Comparison of ENCODE assay signal across 16 cellular contexts in the genomic region with DNA sequence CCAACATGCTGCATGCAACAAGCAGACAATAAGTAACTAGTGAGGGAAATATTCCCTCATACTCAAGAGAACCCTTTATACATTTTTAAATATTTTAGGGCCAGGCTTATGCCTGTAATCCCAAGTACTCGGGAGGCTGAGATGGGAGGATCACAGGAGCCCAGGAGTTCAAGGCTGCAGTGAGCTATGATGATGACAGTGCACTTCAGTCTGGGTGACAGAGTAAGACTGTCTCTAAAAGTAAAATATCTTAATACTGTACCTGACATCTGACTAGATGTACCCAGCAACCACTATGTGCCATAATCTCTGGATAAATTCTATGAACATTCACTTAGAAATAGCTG. TPM values are rescaled to one million over a fixed set of nuclear protein-coding genes. Genes with fewer than 3 reads are reported as not detected.
DNase-seq lines count a peak whose midpoint lies in the region; ATAC-seq, FAIRE-seq and TF ChIP-seq lines count a peak whose summit lies in the region.
"Had no signal": no experiment of that assay in that cellular context is flagged by ENCODE, and none has a peak within 500 bp of the region (broad histone marks: within the 10 kb centered on the region; RNA-seq: fewer than 3 reads in every experiment).

No MANE protein-coding gene starts in this region.

- RAD21 ChIA-PET in GM12878 (lab: Charles Lee; ENCODE audit: unreplicated experiment): interaction anchor here (1.0 to 2.7 kb wide), 14 partner anchors 9 to 1008 kb away, joined by 3 to 19 read pairs (median 4); no protein-coding TSS in a partner anchor

- ATAC-seq in IMR-90 (ENCODE audit: low read depth): no peak; the same call in 1 of the 2 replicates
- no peak for ATAC-seq in GM12878
- no peak for ATAC-seq in GM21423 (IDR thresholded peaks at IDR 0.05; ENCODE audit: unreplicated experiment)

- H2BK5ac ChIP-seq in IMR-90 (ENCODE audit: low read depth, low read length, poor library complexity, severe bottlenecking): peak overlapping the region; percentile 63

- TF ChIP-seq RAD21 in IMR-90 (IDR thresholded peaks at IDR 0.05; ENCODE audit: low read length) (no peak), GM12878 (IDR thresholded peaks at IDR 0.05; ENCODE audit: insufficient read depth, low read depth, low read length) (no peak)

- DNase-seq in T-helper 1 cell (no peak), IMR-90 (no peak), GM12878 (ENCODE audit: low read depth, low spot score) (no peak), osteoblast (ENCODE audit: insufficient read length, low spot score, missing footprints) (no peak), NCI-H1048 (lab: John Stamatoyannopoulos, UW) (no peak), DMS114 treated with DMSO at 0.1 percent for 48 hours (lab: John Stamatoyannopoulos, UW; ENCODE audit: unreplicated experiment) (no peak)
- DNase-seq: 8988T; activated effector memory CD4-positive, alpha-beta T cell treated with anti-CD3 and anti-CD28 coated beads, Interleukin-2, amount 50 U/mL, for 16 hours; DMS 273 treated with DMSO at 0.1 percent for 48 hours; GOT3; sigmoid colon had no signal

- H3K4me3 ChIP-seq in IMR-90 (ENCODE audit: insufficient read depth, low read depth, low read length) (no peak overlapping the region), GM12878 (0 out of 2 replicates have a peak overlapping the region, but pooled peaks have one; percentile 58), osteoblast (ENCODE audit: insufficient read depth, low read length) (no peak overlapping the region)
- H3K4me3 ChIP-seq: sigmoid colon had no signal

- H4K8ac ChIP-seq in IMR-90 (ENCODE audit: low read depth in 2 of 2, low read length in 2 of 2): no peak overlapping the region

- H3K23ac ChIP-seq in IMR-90 (ENCODE audit: low read depth, low read length): no peak overlapping the region

- 0 out of 2 replicates have a peak overlapping the region, but pooled peaks have one; percentile 9 for H3K4ac ChIP-seq in IMR-90 (ENCODE audit: low read depth, low read length)

- peak overlapping the region; percentile 60 for H3K4me3 Mint-ChIP-seq in T-helper 1 cell treated with Interleukin-12 subunit alpha and Interleukin-12 subunit beta and Interleukin-4 antibody, amounts not matched to agents 30 μg/mL and 1 μg/mL, for 36 hours

- H4K5ac ChIP-seq in IMR-90 (ENCODE audit: low read depth, low read length): no peak overlapping the region

- CTCF ChIA-PET in IMR-90 (lab: Yijun Ruan, JAX) (interaction anchor here (0.6 to 1.3 kb wide), 4 partner anchors 9 to 204 kb away, joined by 3 to 4 read pairs (median 4); no protein-coding TSS in a partner anchor), GM12878 (lab: Yijun Ruan, JAX) (interaction anchor here (0.6 to 4.5 kb wide), 19 partner anchors 9 to 547 kb away, joined by 3 to 41 read pairs (median 5); a partner anchor contains a TSS)

- H3K79me2 ChIP-seq in GM12878 (ENCODE audit: control insufficient read depth, insufficient read depth, low read length) (peaks cover 26% of the 10 kb centered on the region), osteoblast (ENCODE audit: insufficient read depth, low read length) (peaks cover 37% of the 10 kb centered on the region)

- H2BK15ac ChIP-seq in IMR-90 (ENCODE audit: low read depth, low read length): no peak overlapping the region

- dilution Hi-C loops in IMR-90 (cut with HindIII; ENCODE audit: low sequenced_read_pairs, unreplicated experiment): no loop called here

- no peak overlapping the region for H3K14ac ChIP-seq in IMR-90 (replicated peaks; ENCODE audit: low read depth, low read length)

- no CpG with 5 or more reads among the region's 1 CpG for WGBS in IMR-90 (ENCODE audit: extremely low coverage in 2 of 2, insufficient read length in 1 of 2), 2 experiments
- WGBS in GM12878 (ENCODE audit: insufficient coverage, insufficient replicate concordance, low lambda C conversion rate, missing lambda C conversion rate): 54% methylated on average over 1 of the region's 1 CpG

- H4K20me1 ChIP-seq in IMR-90 (ENCODE audit: insufficient read depth, low read length) (peaks cover 7% of the 10 kb centered on the region; the same call in 1 of the 2 replicates), GM12878 (ENCODE audit: control insufficient read depth, insufficient read depth) (no peaks in the 10 kb centered on the region), osteoblast (ENCODE audit: insufficient read depth, low read length) (no peaks in the 10 kb centered on the region)

- no peaks in the 10 kb centered on the region for H3K9me3 ChIP-seq in IMR-90 (ENCODE audit: control insufficient read depth, insufficient read depth, low read length)
- H3K9me3 ChIP-seq in GM12878 (replicated peaks; ENCODE audit: control insufficient read depth, insufficient read depth, low read length): no peaks in the 10 kb centered on the region
- H3K9me3 ChIP-seq in osteoblast (ENCODE audit: low read depth, low read length): no peaks in the 10 kb centered on the region
- H3K9me3 ChIP-seq: sigmoid colon, thoracic aorta had no signal

- no peak for TF ChIP-seq POLR2A in IMR-90 (IDR thresholded peaks at IDR 0.05; ENCODE audit: low read depth, low read length)
- no peak for TF ChIP-seq POLR2A in GM12878 (IDR thresholded peaks at IDR 0.05; ENCODE audit: low read depth, low read length)

- TF ChIP-seq EP300 in GM12878 (IDR thresholded peaks at IDR 0.05; ENCODE audit: borderline replicate concordance in 1 of 2, control insufficient read depth in 1 of 2, low read depth in 2 of 2, low read length in 2 of 2): no peak

- H2BK20ac ChIP-seq in IMR-90 (ENCODE audit: low read depth, low read length): no peak overlapping the region

- H3K27me3 Mint-ChIP-seq in T-helper 1 cell treated with Interleukin-12 subunit alpha and Interleukin-12 subunit beta and Interleukin-4 antibody, amounts not matched to agents 30 μg/mL and 1 μg/mL, for 36 hours (ENCODE audit: low read depth): no peaks in the 10 kb centered on the region

- BruUV-seq in IMR-90 (replicated peaks; lab: Mats Ljungman, UMichigan) (no TSS peak), GM12878 (replicated peaks; lab: Mats Ljungman, UMichigan) (no TSS peak)

- POLR2A ChIA-PET in IMR-90 (lab: Charles Lee; ENCODE audit: unreplicated experiment) (no interaction called here), GM12878 (lab: Charles Lee) (interaction anchor here (0.9 to 2.3 kb wide), 9 partner anchors 8 to 146 kb away, joined by 3 to 12 read pairs (median 4); no protein-coding TSS in a partner anchor)

- H3K4me2 ChIP-seq in IMR-90 (ENCODE audit: low read depth, low read length): no peak overlapping the region
- no peak overlapping the region for H3K4me2 ChIP-seq in GM12878 (ENCODE audit: control insufficient read depth, insufficient read depth)
- no peak overlapping the region for H3K4me2 ChIP-seq in osteoblast (ENCODE audit: insufficient read depth, low read length)

- no peaks in the 10 kb centered on the region for H3K9me3 Mint-ChIP-seq in T-helper 1 cell treated with Interleukin-12 subunit alpha and Interleukin-12 subunit beta and Interleukin-4 antibody, amounts not matched to agents 30 μg/mL and 1 μg/mL, for 36 hours

- H3K18ac ChIP-seq in IMR-90 (ENCODE audit: low read depth, low read length): no peak overlapping the region

- H3K36me3 ChIP-seq in IMR-90 (ENCODE audit: control insufficient read depth, insufficient read depth, low read length) (peaks cover 21% of the 10 kb centered on the region), GM12878 (ENCODE audit: control insufficient read depth in 2 of 2, insufficient read depth in 2 of 2, low read length in 1 of 2) (peaks cover 10 to 19% of the 10 kb centered on the region in 2 experiments), osteoblast (ENCODE audit: insufficient read depth, low read length) (peaks cover 33% of the 10 kb centered on the region)

- no peak overlapping the region for H2AK5ac ChIP-seq in IMR-90 (ENCODE audit: low read depth, low read length)

- peaks cover 14% of the 10 kb centered on the region for H3K36me3 Mint-ChIP-seq in T-helper 1 cell treated with Interleukin-12 subunit alpha and Interleukin-12 subunit beta and Interleukin-4 antibody, amounts not matched to agents 30 μg/mL and 1 μg/mL, for 36 hours (ENCODE audit: low read depth)

- intact Hi-C loops in IMR-90 (cut with micrococcal nuclease): loop anchor here (2.0 kb wide), 1 partner anchor 21 kb away; no protein-coding TSS in a partner anchor
- intact Hi-C loops in GM12878 (cut with micrococcal nuclease; ENCODE audit: unreplicated experiment): no loop called here

- peaks cover 5 to 41% of the 10 kb centered on the region in 2 experiments for H3K79me1 ChIP-seq in IMR-90 (ENCODE audit: low read depth in 1 of 2, low read length in 2 of 2)

- no peak overlapping the region for H4K91ac ChIP-seq in IMR-90 (ENCODE audit: insufficient read depth, low read depth, low read length)

- peaks cover 18% of the 10 kb centered on the region for H3K4me1 Mint-ChIP-seq in T-helper 1 cell treated with Interleukin-12 subunit alpha and Interleukin-12 subunit beta and Interleukin-4 antibody, amounts not matched to agents 30 μg/mL and 1 μg/mL, for 36 hours (ENCODE audit: low read depth)

- H3K9me1 ChIP-seq in IMR-90 (ENCODE audit: insufficient read depth, low read length): peaks cover 4% of the 10 kb centered on the region; the same call in 1 of the 2 replicates

- in situ Hi-C loops in IMR-90 (cut with MboI; ENCODE audit: low sequenced_read_pairs) (no loop called here), GM12878 (cut with MboI) (no loop called here)

- H3K27ac Mint-ChIP-seq in T-helper 1 cell treated with Interleukin-12 subunit alpha and Interleukin-12 subunit beta and Interleukin-4 antibody, amounts not matched to agents 30 μg/mL and 1 μg/mL, for 36 hours: peak overlapping the region; percentile 96

- H3K4me1 ChIP-seq in IMR-90 (ENCODE audit: control insufficient read depth, insufficient read depth, low read length): peaks cover 11% of the 10 kb centered on the region
- no peaks in the 10 kb centered on the region for H3K4me1 ChIP-seq in GM12878 (ENCODE audit: control insufficient read depth, insufficient read depth, low read length)
- peaks cover 30% of the 10 kb centered on the region for H3K4me1 ChIP-seq in osteoblast (ENCODE audit: insufficient read depth, low read length)

- SMC1A ChIA-PET in GM12878 (lab: Charles Lee; ENCODE audit: uncharacterized antibody, unreplicated experiment): interaction anchor here (0.8 to 2.9 kb wide), 17 partner anchors 8 to 224 kb away, joined by 3 to 31 read pairs (median 5); no protein-coding TSS in a partner anchor

- H3K56ac ChIP-seq in IMR-90 (ENCODE audit: extremely low read depth, insufficient read depth, low read length): no peak overlapping the region

- no peak overlapping the region for H2AFZ ChIP-seq in IMR-90 (replicated peaks; ENCODE audit: low read length, poor library complexity)
- no peak overlapping the region for H2AFZ ChIP-seq in GM12878 (ENCODE audit: control insufficient read depth, low read depth, low read length)
- H2AFZ ChIP-seq in osteoblast (ENCODE audit: low read length): no peak overlapping the region

- H3K27ac ChIP-seq in IMR-90 (ENCODE audit: insufficient read depth, low read length) (peak overlapping the region; percentile 41; the same call in 1 of the 2 replicates), GM12878 (ENCODE audit: control insufficient read depth, insufficient read depth) (no peak overlapping the region), osteoblast (ENCODE audit: low read depth, low read length) (peak overlapping the region; percentile 14)
- H3K27ac ChIP-seq: HL-60, VCaP had no signal

- no peak overlapping the region for H2BK120ac ChIP-seq in IMR-90 (ENCODE audit: low read depth, low read length)

- H3K9ac ChIP-seq in IMR-90 (ENCODE audit: low read depth, low read length) (no peak overlapping the region), GM12878 (ENCODE audit: control insufficient read depth, insufficient read depth, low read length) (no peak overlapping the region)

- no peak overlapping the region for H2AK9ac ChIP-seq in IMR-90 (replicated peaks; ENCODE audit: low read depth, low read length, poor library complexity)

- no peak for FAIRE-seq in GM12878 (lab: Jason Lieb, UNC)

- H3K27me3 ChIP-seq in IMR-90 (ENCODE audit: control insufficient read depth, insufficient read depth, low read length): no peaks in the 10 kb centered on the region
- H3K27me3 ChIP-seq in GM12878 (replicated peaks in 1 of 2; ENCODE audit: control insufficient read depth in 2 of 2, insufficient read depth in 2 of 2, low read length in 1 of 2): no peaks in the 10 kb centered on the region
- H3K27me3 ChIP-seq in osteoblast (ENCODE audit: insufficient read depth, low read length): no peaks in the 10 kb centered on the region
- H3K27me3 ChIP-seq: sigmoid colon had no signal

- TF ChIP-seq CTCF in IMR-90 (conservative IDR thresholded peaks at IDR 0.05; ENCODE audit: low read depth, low read length) (no peak), GM12878 (IDR thresholded peaks at IDR 0.05 in 2 of 3, conservative IDR thresholded peaks at IDR 0.05 in 1 of 3; ENCODE audit: control insufficient read depth in 2 of 3, extremely low read depth in 1 of 3, insufficient read depth in 1 of 3, low read depth in 3 of 3, low read length in 3 of 3) (no peak), osteoblast (IDR thresholded peaks at IDR 0.05; ENCODE audit: extremely low read depth, low read depth, low read length) (no peak)

RNA-seq across cellular contexts. Expression of a gene that starts 1.9 kb away (rescaled TPM):
- 35.1 and 54.2 TPM in 2 replicates for total RNA-seq in IMR-90 (2012; rRNA removed)
- 64.5 and 73.5 TPM in 2 replicates for polyA plus RNA-seq in IMR-90 (2012; rRNA removed)
- polyA plus RNA-seq in IMR-90 (2012; cell fraction: cytosol; rRNA removed): 35.0 and 205 TPM in 2 replicates
- polyA plus RNA-seq in IMR-90 (2012; cell fraction: nucleus; rRNA removed; ENCODE audit: low replicate concordance): 37.9 and 38.3 TPM in 2 replicates
- 43.0 and 51.0 TPM in 2 replicates for total RNA-seq in GM12878 (2013; cell fraction: nucleolus; rRNA removed)
- 39.9 and 49.0 TPM in 2 replicates for total RNA-seq in GM12878 (2014; rRNA removed)
- total RNA-seq in GM12878 (2014; rRNA removed; fragmentation: Illumina TruSeq; extraction: Trizol): 44.0 and 45.3 TPM in 2 replicates
- 21.7 and 24.1 TPM in 2 replicates for total RNA-seq in GM12878 (2021)
- 17.7 TPM for polyA plus RNA-seq in GM12878 (2011; ENCODE audit: low read depth)
- 69.6 and 90.5 TPM in 2 replicates for polyA plus RNA-seq in GM12878 (2011; rRNA removed)
- polyA plus RNA-seq in GM12878 (2011; cell fraction: cytosol; rRNA removed): 35.7 and 39.3 TPM in 2 replicates
- polyA plus RNA-seq in GM12878 (2011; cell fraction: nucleus; rRNA removed): 15.7 and 20.4 TPM in 2 replicates
- polyA plus RNA-seq in GM12878 (2012): 26.2 and 37.7 TPM in 2 replicates
- polyA plus RNA-seq in GM12878 (2014; fragmentation: Illumina TruSeq; extraction: Trizol): 57.6 and 71.1 TPM in 2 replicates
- 10 to 100 TPM; 36.3 to 42.2 TPM for polyA plus RNA-seq in GM12878 (2014; fragmentation: Nextera tagmentation; extraction: Ambion mirVana)
- 42.0 and 48.0 TPM in 2 replicates for polyA plus RNA-seq in GM12878 (2014; rRNA removed)
- 10 to 100 TPM; 62.3 to 63.8 TPM for polyA plus RNA-seq in GM12878 (2016; fragmentation: Nextera tagmentation; extraction: Ambion mirVana)
- 39.1 and 40.6 TPM in 2 replicates for polyA minus RNA-seq in GM12878 (2011; rRNA and poly(A)+ RNA removed)
- polyA minus RNA-seq in GM12878 (2011; cell fraction: cytosol; rRNA and poly(A)+ RNA removed): 12.8 and 18.4 TPM in 2 replicates
- 4.6 and 5.1 TPM in 2 replicates for polyA minus RNA-seq in GM12878 (2011; cell fraction: nucleus; rRNA and poly(A)+ RNA removed)
- total RNA-seq in osteoblast: 68.4 and 77.2 TPM in 2 replicates

RNA-seq across cellular contexts. Expression of a gene that starts 34.5 kb away (rescaled TPM):
- total RNA-seq in IMR-90 (2012; rRNA removed): 365 and 423 TPM in 2 replicates
- 242 and 289 TPM in 2 replicates for polyA plus RNA-seq in IMR-90 (2012; rRNA removed)
- 103 and 148 TPM in 2 replicates for polyA plus RNA-seq in IMR-90 (2012; cell fraction: cytosol; rRNA removed)
- 46.1 and 144 TPM in 2 replicates for polyA plus RNA-seq in IMR-90 (2012; cell fraction: nucleus; rRNA removed; ENCODE audit: low replicate concordance)
- 106 and 109 TPM in 2 replicates for total RNA-seq in GM12878 (2013; cell fraction: nucleolus; rRNA removed)
- 314 and 372 TPM in 2 replicates for total RNA-seq in GM12878 (2014; rRNA removed)
- 420 and 440 TPM in 2 replicates for total RNA-seq in GM12878 (2014; rRNA removed; fragmentation: Illumina TruSeq; extraction: Trizol)
- total RNA-seq in GM12878 (2021): 323 and 329 TPM in 2 replicates
- 226 TPM for polyA plus RNA-seq in GM12878 (2011; ENCODE audit: low read depth)
- polyA plus RNA-seq in GM12878 (2011; rRNA removed): 245 and 246 TPM in 2 replicates
- polyA plus RNA-seq in GM12878 (2011; cell fraction: cytosol; rRNA removed): 168 and 223 TPM in 2 replicates
- 155 and 189 TPM in 2 replicates for polyA plus RNA-seq in GM12878 (2011; cell fraction: nucleus; rRNA removed)
- 300 and 373 TPM in 2 replicates for polyA plus RNA-seq in GM12878 (2012)
- polyA plus RNA-seq in GM12878 (2014; fragmentation: Illumina TruSeq; extraction: Trizol): 448 and 558 TPM in 2 replicates
- 100 to 1,000 TPM; 276 to 376 TPM for polyA plus RNA-seq in GM12878 (2014; fragmentation: Nextera tagmentation; extraction: Ambion mirVana)
- polyA plus RNA-seq in GM12878 (2014; rRNA removed): 260 and 293 TPM in 2 replicates
- polyA plus RNA-seq in GM12878 (2016; fragmentation: Nextera tagmentation; extraction: Ambion mirVana): 100 to 1,000 TPM; 464 to 488 TPM
- polyA minus RNA-seq in GM12878 (2011; rRNA and poly(A)+ RNA removed): 127 and 259 TPM in 2 replicates
- 100.0 and 136 TPM in 2 replicates for polyA minus RNA-seq in GM12878 (2011; cell fraction: cytosol; rRNA and poly(A)+ RNA removed)
- polyA minus RNA-seq in GM12878 (2011; cell fraction: nucleus; rRNA and poly(A)+ RNA removed): 40.5 and 61.9 TPM in 2 replicates
- 236 and 264 TPM in 2 replicates for total RNA-seq in osteoblast
